In genomic region chr1:184036517-184036949, GRCh38 we compare ENCODE assay signal across 8 cellular contexts. TPM values are rescaled to one million over a fixed set of nuclear protein-coding genes. Genes with fewer than 3 reads are reported as not detected.
DNase-seq lines count a peak whose midpoint lies in the region; ATAC-seq, FAIRE-seq and TF ChIP-seq lines count a peak whose summit lies in the region.

No MANE protein-coding gene starts in this region.

- no peaks in the 10 kb centered on the region for H3K9me3 Mint-ChIP-seq in activated CD8-positive, alpha-beta memory T cell treated with anti-CD3 and anti-CD28 coated beads, Interleukin-2, amount 10 ng/mL, durations not matched to agents 7 days and 5 days (ENCODE audit: low read depth)
- no peaks in the 10 kb centered on the region for H3K9me3 Mint-ChIP-seq in neural crest cell

- H3K4me3 Mint-ChIP-seq in activated CD8-positive, alpha-beta memory T cell treated with anti-CD3 and anti-CD28 coated beads, Interleukin-2, amount 10 ng/mL, durations not matched to agents 7 days and 5 days, result peak overlapping the region; percentile 69
- H3K4me3 Mint-ChIP-seq in neural crest cell, result peak overlapping the region; percentile 90

- CTCF ChIA-PET in activated CD8-positive, alpha-beta memory T cell treated with anti-CD3 and anti-CD28 coated beads, Interleukin-2, amount 10 ng/mL, durations not matched to agents 7 days and 5 days (lab: Charles Lee), result interaction anchor here (1.5 kb wide), 1 partner anchor 121 kb away, joined by 4 read pairs; no protein-coding TSS in a partner anchor

- TF ChIP-seq CTCF in fibroblast of villous mesenchyme (IDR thresholded peaks at IDR 0.05; ENCODE audit: insufficient read depth, low read depth, low read length) (no peak), neural crest cell (conservative IDR thresholded peaks at IDR 0.05) (no peak)

- ATAC-seq in activated CD8-positive, alpha-beta memory T cell treated with anti-CD3 and anti-CD28 coated beads, Interleukin-2, amount 10 ng/mL, durations not matched to agents 7 days and 5 days, result peak; percentile 21

- H3K27ac Mint-ChIP-seq in activated CD8-positive, alpha-beta memory T cell treated with anti-CD3 and anti-CD28 coated beads, Interleukin-2, amount 10 ng/mL, durations not matched to agents 7 days and 5 days, result peak overlapping the region; percentile 31
- H3K27ac Mint-ChIP-seq in neural crest cell (ENCODE audit: unreplicated experiment), result no peak overlapping the region

- TF ChIP-seq POLR2A in GM12892 (IDR thresholded peaks at IDR 0.05; ENCODE audit: low read depth, low read length), result no peak

- DNase-seq in A172 (ENCODE audit: low spot score) (peak; percentile 2), GM12892 (ENCODE audit: insufficient read length) (peak; percentile 13), HuH-7.5 (ENCODE audit: low spot score) (peak; percentile 40), fibroblast of villous mesenchyme (ENCODE audit: low read depth) (peak; percentile 20), neural crest cell (ENCODE audit: low read depth, low spot score) (peak; percentile 43), NCI-H510A (lab: John Stamatoyannopoulos, UW) (no peak)
- DNase-seq in activated CD8-positive, alpha-beta memory T cell treated with anti-CD3 and anti-CD28 coated beads, Interleukin-2, amount 10 ng/mL, durations not matched to agents 7 days and 5 days, result no peak
- DNase-seq in stimulated activated naive CD4-positive, alpha-beta T cell treated with Interleukin-2 at 50 U/mL for 16 hours (lab: John Stamatoyannopoulos, UW), result no peak

- no peak for FAIRE-seq in GM12892 (lab: Jason Lieb, UNC)

- H3K4me1 Mint-ChIP-seq in activated CD8-positive, alpha-beta memory T cell treated with anti-CD3 and anti-CD28 coated beads, Interleukin-2, amount 10 ng/mL, durations not matched to agents 7 days and 5 days, result peaks cover 30% of the 10 kb centered on the region
- H3K4me1 Mint-ChIP-seq in neural crest cell, result peaks cover 41% of the 10 kb centered on the region

- peaks cover 7% of the 10 kb centered on the region for H3K36me3 Mint-ChIP-seq in activated CD8-positive, alpha-beta memory T cell treated with anti-CD3 and anti-CD28 coated beads, Interleukin-2, amount 10 ng/mL, durations not matched to agents 7 days and 5 days
- H3K36me3 Mint-ChIP-seq in neural crest cell (ENCODE audit: low read depth), result no peaks in the 10 kb centered on the region

- peaks cover 47% of the 10 kb centered on the region for H3K27me3 Mint-ChIP-seq in activated CD8-positive, alpha-beta memory T cell treated with anti-CD3 and anti-CD28 coated beads, Interleukin-2, amount 10 ng/mL, durations not matched to agents 7 days and 5 days
- peaks cover 8% of the 10 kb centered on the region for H3K27me3 Mint-ChIP-seq in neural crest cell (ENCODE audit: low read depth)

- H3K4me3 ChIP-seq in fibroblast of villous mesenchyme (ENCODE audit: low read depth, low read length), result peak overlapping the region; percentile 58

RNA-seq across cellular contexts. Expression of gene COLGALT2, which starts 1.0 kb away (rescaled TPM):
- total RNA-seq in A172 (2014; rRNA removed; shearing (Covaris generic)), result 1.1 and 1.2 TPM in 2 replicates
- 0.06 TPM for polyA plus RNA-seq in GM12892 (2012; ENCODE audit: missing spikeins)
- total RNA-seq in activated CD8-positive, alpha-beta memory T cell treated with anti-CD3 and anti-CD28 coated beads, Interleukin-2, amount 10 ng/mL, durations not matched to agents 7 days and 5 days, result 1 to 10 TPM; 1.6 to 3.3 TPM
- total RNA-seq in fibroblast of villous mesenchyme (0.64 and 0.86 TPM in 2 replicates), neural crest cell (15.8 and 16.0 TPM in 2 replicates)

RNA-seq across cellular contexts. Expression of gene TSEN15, which starts 15.0 kb away (rescaled TPM):
- total RNA-seq in A172 (2014; rRNA removed; shearing (Covaris generic)), result 154 and 167 TPM in 2 replicates
- 33.7 TPM for polyA plus RNA-seq in GM12892 (2012; ENCODE audit: missing spikeins)
- total RNA-seq in activated CD8-positive, alpha-beta memory T cell treated with anti-CD3 and anti-CD28 coated beads, Interleukin-2, amount 10 ng/mL, durations not matched to agents 7 days and 5 days, result 10 to 100 TPM; 37.6 to 45.1 TPM
- total RNA-seq in fibroblast of villous mesenchyme, result 53.5 and 58.0 TPM in 2 replicates
- total RNA-seq in neural crest cell, result 50.2 and 50.5 TPM in 2 replicates

Comparison
In these comparisons a context has a peak if more than half of its experiments do, and no peak if none do; other contexts are left out.
1. DNase-seq: peak in A172 (single experiment), GM12892 (single experiment), HuH-7.5 (single experiment), fibroblast of villous mesenchyme (single experiment) and neural crest cell (single experiment); none in activated CD8-positive, alpha-beta memory T cell treated with anti-CD3 and anti-CD28 coated beads, Interleukin-2, amount 10 ng/mL, durations not matched to agents 7 days and 5 days (single experiment), NCI-H510A (single experiment) and stimulated activated naive CD4-positive, alpha-beta T cell treated with Interleukin-2 at 50 U/mL for 16 hours (single experiment).